ENCODE assay signal across 1 cellular context in the genomic region with DNA sequence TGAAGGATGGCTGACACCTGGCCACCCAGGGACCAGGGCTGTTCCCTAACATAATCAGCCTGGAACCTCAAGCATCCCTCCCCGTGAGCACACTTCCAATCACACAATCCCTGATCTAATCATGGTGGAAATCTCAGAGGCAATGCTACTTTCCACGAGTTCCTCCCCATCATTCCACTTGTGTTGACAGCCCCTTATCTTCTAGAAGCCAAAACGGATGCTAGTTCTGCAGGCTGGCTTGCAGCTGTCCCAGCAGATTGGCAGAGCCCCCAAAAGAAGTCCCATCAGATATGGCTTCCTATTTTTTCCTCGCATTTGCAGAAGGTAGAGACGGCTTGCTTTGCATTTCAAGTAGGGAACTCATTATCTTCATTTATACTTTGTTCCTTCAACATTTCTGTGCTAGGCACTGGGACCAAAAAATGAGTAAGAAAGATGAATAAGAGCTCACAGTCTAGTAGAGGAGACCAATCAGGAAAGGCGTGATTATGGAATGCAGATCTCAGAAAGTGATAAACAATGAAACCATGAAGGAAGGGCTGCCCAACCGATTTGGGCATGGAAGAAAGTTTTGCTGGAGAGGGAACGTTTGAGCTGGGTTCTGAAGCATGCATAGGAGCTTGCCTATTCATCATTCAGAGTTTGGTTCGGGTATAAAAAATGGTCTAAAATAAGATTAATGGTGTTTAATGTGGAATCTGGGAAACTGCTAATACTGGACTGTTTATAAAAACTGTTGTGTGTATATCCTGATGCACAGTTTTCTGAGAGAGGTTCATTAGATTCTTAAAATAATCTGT.
TF ChIP-seq lines count a peak whose summit lies in the region.

No MANE protein-coding gene starts in this region.

TF ChIP-seq in K562, 482 proteins besides CTCF, POLR2A, EP300 and RAD21 (continued from another document):
- TF ChIP-seq TEAD4 (IDR thresholded peaks at IDR 0.05; ENCODE audit: low read length) = peak; percentile 23; the same call in 1 of the 2 replicates
- TF ChIP-seq TEAD4 (CRISPR knock-in tag; IDR thresholded peaks at IDR 0.05; ENCODE audit: borderline replicate concordance) = no peak
- TF ChIP-seq, protein P1, sequence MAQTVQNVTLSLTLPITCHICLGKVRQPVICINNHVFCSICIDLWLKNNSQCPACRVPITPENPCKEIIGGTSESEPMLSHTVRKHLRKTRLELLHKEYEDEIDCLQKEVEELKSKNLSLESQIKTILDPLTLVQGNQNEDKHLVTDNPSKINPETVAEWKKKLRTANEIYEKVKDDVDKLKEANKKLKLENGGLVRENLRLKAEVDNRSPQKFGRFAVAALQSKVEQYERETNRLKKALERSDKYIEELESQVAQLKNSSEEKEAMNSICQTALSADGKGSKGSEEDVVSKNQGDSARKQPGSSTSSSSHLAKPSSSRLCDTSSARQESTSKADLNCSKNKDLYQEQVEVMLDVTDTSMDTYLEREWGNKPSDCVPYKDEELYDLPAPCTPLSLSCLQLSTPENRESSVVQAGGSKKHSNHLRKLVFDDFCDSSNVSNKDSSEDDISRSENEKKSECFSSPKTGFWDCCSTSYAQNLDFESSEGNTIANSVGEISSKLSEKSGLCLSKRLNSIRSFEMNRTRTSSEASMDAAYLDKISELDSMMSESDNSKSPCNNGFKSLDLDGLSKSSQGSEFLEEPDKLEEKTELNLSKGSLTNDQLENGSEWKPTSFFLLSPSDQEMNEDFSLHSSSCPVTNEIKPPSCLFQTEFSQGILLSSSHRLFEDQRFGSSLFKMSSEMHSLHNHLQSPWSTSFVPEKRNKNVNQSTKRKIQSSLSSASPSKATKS (CRISPR knock-in tag; IDR thresholded peaks at IDR 0.05) = no peak
- peak; percentile 10; the same call in 1 of the 2 replicates for TF ChIP-seq ARID1B (IDR thresholded peaks at IDR 0.05)
- TF ChIP-seq, protein P2, sequence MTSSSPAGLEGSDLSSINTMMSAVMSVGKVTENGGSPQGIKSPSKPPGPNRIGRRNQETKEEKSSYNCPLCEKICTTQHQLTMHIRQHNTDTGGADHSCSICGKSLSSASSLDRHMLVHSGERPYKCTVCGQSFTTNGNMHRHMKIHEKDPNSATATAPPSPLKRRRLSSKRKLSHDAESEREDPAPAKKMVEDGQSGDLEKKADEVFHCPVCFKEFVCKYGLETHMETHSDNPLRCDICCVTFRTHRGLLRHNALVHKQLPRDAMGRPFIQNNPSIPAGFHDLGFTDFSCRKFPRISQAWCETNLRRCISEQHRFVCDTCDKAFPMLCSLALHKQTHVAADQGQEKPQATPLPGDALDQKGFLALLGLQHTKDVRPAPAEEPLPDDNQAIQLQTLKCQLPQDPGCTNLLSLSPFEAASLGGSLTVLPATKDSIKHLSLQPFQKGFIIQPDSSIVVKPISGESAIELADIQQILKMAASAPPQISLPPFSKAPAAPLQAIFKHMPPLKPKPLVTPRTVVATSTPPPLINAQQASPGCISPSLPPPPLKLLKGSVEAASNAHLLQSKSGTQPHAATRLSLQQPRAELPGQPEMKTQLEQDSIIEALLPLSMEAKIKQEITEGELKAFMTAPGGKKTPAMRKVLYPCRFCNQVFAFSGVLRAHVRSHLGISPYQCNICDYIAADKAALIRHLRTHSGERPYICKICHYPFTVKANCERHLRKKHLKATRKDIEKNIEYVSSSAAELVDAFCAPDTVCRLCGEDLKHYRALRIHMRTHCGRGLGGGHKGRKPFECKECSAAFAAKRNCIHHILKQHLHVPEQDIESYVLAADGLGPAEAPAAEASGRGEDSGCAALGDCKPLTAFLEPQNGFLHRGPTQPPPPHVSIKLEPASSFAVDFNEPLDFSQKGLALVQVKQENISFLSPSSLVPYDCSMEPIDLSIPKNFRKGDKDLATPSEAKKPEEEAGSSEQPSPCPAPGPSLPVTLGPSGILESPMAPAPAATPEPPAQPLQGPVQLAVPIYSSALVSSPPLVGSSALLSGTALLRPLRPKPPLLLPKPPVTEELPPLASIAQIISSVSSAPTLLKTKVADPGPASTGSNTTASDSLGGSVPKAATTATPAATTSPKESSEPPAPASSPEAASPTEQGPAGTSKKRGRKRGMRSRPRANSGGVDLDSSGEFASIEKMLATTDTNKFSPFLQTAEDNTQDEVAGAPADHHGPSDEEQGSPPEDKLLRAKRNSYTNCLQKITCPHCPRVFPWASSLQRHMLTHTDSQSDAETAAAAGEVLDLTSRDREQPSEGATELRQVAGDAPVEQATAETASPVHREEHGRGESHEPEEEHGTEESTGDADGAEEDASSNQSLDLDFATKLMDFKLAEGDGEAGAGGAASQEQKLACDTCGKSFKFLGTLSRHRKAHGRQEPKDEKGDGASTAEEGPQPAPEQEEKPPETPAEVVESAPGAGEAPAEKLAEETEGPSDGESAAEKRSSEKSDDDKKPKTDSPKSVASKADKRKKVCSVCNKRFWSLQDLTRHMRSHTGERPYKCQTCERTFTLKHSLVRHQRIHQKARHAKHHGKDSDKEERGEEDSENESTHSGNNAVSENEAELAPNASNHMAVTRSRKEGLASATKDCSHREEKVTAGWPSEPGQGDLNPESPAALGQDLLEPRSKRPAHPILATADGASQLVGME (CRISPR knock-in tag; IDR thresholded peaks at IDR 0.05) = peak; percentile 73; the same call in 1 of the 2 replicates
- peak; percentile 36; the same call in 1 of the 2 replicates for TF ChIP-seq BHLHE40 (IDR thresholded peaks at IDR 0.05; ENCODE audit: low read length)
- TF ChIP-seq, protein P3, sequence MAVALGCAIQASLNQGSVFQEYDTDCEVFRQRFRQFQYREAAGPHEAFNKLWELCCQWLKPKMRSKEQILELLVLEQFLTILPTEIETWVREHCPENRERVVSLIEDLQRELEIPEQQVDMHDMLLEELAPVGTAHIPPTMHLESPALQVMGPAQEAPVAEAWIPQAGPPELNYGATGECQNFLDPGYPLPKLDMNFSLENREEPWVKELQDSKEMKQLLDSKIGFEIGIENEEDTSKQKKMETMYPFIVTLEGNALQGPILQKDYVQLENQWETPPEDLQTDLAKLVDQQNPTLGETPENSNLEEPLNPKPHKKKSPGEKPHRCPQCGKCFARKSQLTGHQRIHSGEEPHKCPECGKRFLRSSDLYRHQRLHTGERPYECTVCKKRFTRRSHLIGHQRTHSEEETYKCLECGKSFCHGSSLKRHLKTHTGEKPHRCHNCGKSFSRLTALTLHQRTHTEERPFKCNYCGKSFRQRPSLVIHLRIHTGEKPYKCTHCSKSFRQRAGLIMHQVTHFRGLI (CRISPR knock-in tag; IDR thresholded peaks at IDR 0.05) = 0 out of 2 replicates have a peak, but pooled peaks have one; percentile 25
- TF ChIP-seq TEAD1 (CRISPR knock-in tag; IDR thresholded peaks at IDR 0.05) = 0 out of 4 replicates have a peak, but pooled peaks of 1 of the 2 experiments have one; percentile 51
- TF ChIP-seq, protein P4, sequence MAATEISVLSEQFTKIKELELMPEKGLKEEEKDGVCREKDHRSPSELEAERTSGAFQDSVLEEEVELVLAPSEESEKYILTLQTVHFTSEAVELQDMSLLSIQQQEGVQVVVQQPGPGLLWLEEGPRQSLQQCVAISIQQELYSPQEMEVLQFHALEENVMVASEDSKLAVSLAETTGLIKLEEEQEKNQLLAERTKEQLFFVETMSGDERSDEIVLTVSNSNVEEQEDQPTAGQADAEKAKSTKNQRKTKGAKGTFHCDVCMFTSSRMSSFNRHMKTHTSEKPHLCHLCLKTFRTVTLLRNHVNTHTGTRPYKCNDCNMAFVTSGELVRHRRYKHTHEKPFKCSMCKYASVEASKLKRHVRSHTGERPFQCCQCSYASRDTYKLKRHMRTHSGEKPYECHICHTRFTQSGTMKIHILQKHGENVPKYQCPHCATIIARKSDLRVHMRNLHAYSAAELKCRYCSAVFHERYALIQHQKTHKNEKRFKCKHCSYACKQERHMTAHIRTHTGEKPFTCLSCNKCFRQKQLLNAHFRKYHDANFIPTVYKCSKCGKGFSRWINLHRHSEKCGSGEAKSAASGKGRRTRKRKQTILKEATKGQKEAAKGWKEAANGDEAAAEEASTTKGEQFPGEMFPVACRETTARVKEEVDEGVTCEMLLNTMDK (IDR thresholded peaks at IDR 0.05; ENCODE audit: borderline replicate concordance, insufficient read depth, low read depth, low read length, poor library complexity, severe bottlenecking) = no peak
- TF ChIP-seq KDM1A (IDR thresholded peaks at IDR 0.05) = peak; percentile 33 to 34; a peak in 2 of 4 replicates
